ENCODE assay signal across 24 cellular contexts in genomic region chr13:52164989-52165388, GRCh38. TPM values are rescaled to one million over a fixed set of nuclear protein-coding genes. Genes with fewer than 3 reads are reported as not detected.
"Had no signal": no experiment of that assay in that cellular context is flagged by ENCODE, and none has a peak within 500 bp of the region (broad histone marks: within the 10 kb centered on the region; RNA-seq: fewer than 3 reads in every experiment).

No MANE protein-coding gene starts in this region.

- H3K9me3 ChIP-seq: left ventricle myocardium inferior, pancreas, sigmoid colon, SK-N-SH, thyroid gland had no signal

- H3K27ac Mint-ChIP-seq: activated CD4-positive, alpha-beta T cell treated with anti-CD3 and anti-CD28 coated beads, Interleukin-2, amount 10 ng/mL, durations not matched to agents 7 days and 5 days; activated naive CD4-positive, alpha-beta T cell treated with anti-CD3 and anti-CD28 coated beads, Interleukin-2, amount 10 ng/mL, durations not matched to agents 7 days and 5 days; activated naive CD8-positive, alpha-beta T cell treated with anti-CD3 and anti-CD28 coated beads, Interleukin-2, amount 50 U/mL, for 24 hours; naive thymus-derived CD8-positive, alpha-beta T cell; stimulated activated effector memory CD8-positive, alpha-beta T cell treated with anti-CD3 and anti-CD28 coated beads, Interleukin-12 subunit alpha, Interleukin-12 subunit beta, amount 100 ng/mL, for 72 hours; T-helper 2 cell treated with Interferon-gamma antibody and Interleukin-4, amounts not matched to agents 5 μg/mL and 100 μg/mL, for 36 hours had no signal

- DNase-seq: activated CD4-positive, alpha-beta T cell treated with anti-CD3 and anti-CD28 coated beads, Interleukin-2, amount 10 ng/mL, durations not matched to agents 7 days and 5 days; activated CD8-positive, alpha-beta memory T cell treated with anti-CD3 and anti-CD28 coated beads, Interleukin-2, amount 50 U/mL, for 4 hours; activated effector memory CD4-positive, alpha-beta T cell treated with Interleukin-2 at 50 U/mL for 16 hours; activated naive CD4-positive, alpha-beta T cell treated with anti-CD3 and anti-CD28 coated beads, Interleukin-2, amount 10 ng/mL, durations not matched to agents 7 days and 5 days; activated naive CD8-positive, alpha-beta T cell treated with anti-CD3 and anti-CD28 coated beads, Interleukin-2, amount 50 U/mL, for 24 hours; activated T-cell treated with anti-CD3 and anti-CD28 coated beads, Interleukin-2, amount 50 U/mL, for 4 hours; aorta; brain microvascular endothelial cell; effector CD8-positive, alpha-beta T cell; foreskin keratinocyte; kidney; left ventricle myocardium inferior; mesenchymal stem cell; naive thymus-derived CD8-positive, alpha-beta T cell; pancreas; sigmoid colon; SK-N-SH; stimulated activated CD4-positive, alpha-beta T cell treated with anti-CD3 and anti-CD28 coated beads, Interleukin-4, amount 100 ng/mL, for 24 hours; thyroid gland had no signal

- H3K4me3 ChIP-seq: coronary artery, left ventricle myocardium inferior, pancreas, sigmoid colon, thyroid gland had no signal

- H3K27ac ChIP-seq: brain microvascular endothelial cell, coronary artery, epithelial cell of prostate, foreskin keratinocyte, left ventricle myocardium inferior, pancreas, sigmoid colon, thyroid gland had no signal

- H3K27me3 Mint-ChIP-seq: activated CD4-positive, alpha-beta T cell treated with anti-CD3 and anti-CD28 coated beads, Interleukin-2, amount 10 ng/mL, durations not matched to agents 7 days and 5 days; central memory CD8-positive, alpha-beta T cell had no signal

- H3K9me3 Mint-ChIP-seq: activated CD4-positive, alpha-beta T cell treated with anti-CD3 and anti-CD28 coated beads, Interleukin-2, amount 10 ng/mL, durations not matched to agents 7 days and 5 days; activated naive CD4-positive, alpha-beta T cell treated with anti-CD3 and anti-CD28 coated beads, Interleukin-2, amount 10 ng/mL, durations not matched to agents 7 days and 5 days; activated naive CD8-positive, alpha-beta T cell treated with anti-CD3 and anti-CD28 coated beads, Interleukin-2, amount 50 U/mL, for 24 hours; activated T-cell treated with anti-CD3 and anti-CD28 coated beads, Interleukin-2, amount 50 U/mL, for 4 hours; central memory CD8-positive, alpha-beta T cell; naive thymus-derived CD8-positive, alpha-beta T cell; stimulated activated effector memory CD8-positive, alpha-beta T cell treated with anti-CD3 and anti-CD28 coated beads, Interleukin-12 subunit alpha, Interleukin-12 subunit beta, amount 100 ng/mL, for 72 hours; T-helper 2 cell treated with Interferon-gamma antibody and Interleukin-4, amounts not matched to agents 5 μg/mL and 100 μg/mL, for 36 hours had no signal

- ATAC-seq: activated naive CD8-positive, alpha-beta T cell treated with anti-CD3 and anti-CD28 coated beads, Interleukin-2, amount 50 U/mL, for 24 hours; activated T-cell treated with anti-CD3 and anti-CD28 coated beads, Interleukin-2, amount 50 U/mL, for 4 hours; foreskin keratinocyte; naive thymus-derived CD8-positive, alpha-beta T cell; pancreas; stimulated activated effector memory CD8-positive, alpha-beta T cell treated with anti-CD3 and anti-CD28 coated beads, Interleukin-12 subunit alpha, Interleukin-12 subunit beta, amount 100 ng/mL, for 72 hours had no signal

- H3K4me3 Mint-ChIP-seq: activated CD4-positive, alpha-beta T cell treated with anti-CD3 and anti-CD28 coated beads, Interleukin-2, amount 10 ng/mL, durations not matched to agents 7 days and 5 days; activated naive CD4-positive, alpha-beta T cell treated with anti-CD3 and anti-CD28 coated beads, Interleukin-2, amount 10 ng/mL, durations not matched to agents 7 days and 5 days; activated naive CD8-positive, alpha-beta T cell treated with anti-CD3 and anti-CD28 coated beads, Interleukin-2, amount 50 U/mL, for 24 hours; activated T-cell treated with anti-CD3 and anti-CD28 coated beads, Interleukin-2, amount 50 U/mL, for 4 hours; central memory CD8-positive, alpha-beta T cell; naive thymus-derived CD8-positive, alpha-beta T cell; stimulated activated effector memory CD8-positive, alpha-beta T cell treated with anti-CD3 and anti-CD28 coated beads, Interleukin-12 subunit alpha, Interleukin-12 subunit beta, amount 100 ng/mL, for 72 hours; T-helper 2 cell treated with Interferon-gamma antibody and Interleukin-4, amounts not matched to agents 5 μg/mL and 100 μg/mL, for 36 hours had no signal

- H3K27me3 ChIP-seq: brain microvascular endothelial cell, foreskin keratinocyte, pancreas, sigmoid colon, thyroid gland had no signal

RNA-seq across cellular contexts. Expression of gene NEK5, which starts 36.1 kb away (rescaled TPM):
- total RNA-seq: activated CD4-positive, alpha-beta T cell treated with anti-CD3 and anti-CD28 coated beads, Interleukin-2, amount 10 ng/mL, durations not matched to agents 7 days and 5 days; foreskin keratinocyte; naive thymus-derived CD8-positive, alpha-beta T cell had no signal
